In genomic region chr6:42047220-42047590, GRCh38 we compare ENCODE assay signal across 1 cellular context.
TF ChIP-seq lines count a peak whose summit lies in the region.

No MANE protein-coding gene starts in this region.

TF ChIP-seq in IMR-90, 13 proteins besides CTCF, POLR2A, EP300 and RAD21:
- TF ChIP-seq BHLHE40 (IDR thresholded peaks at IDR 0.05; ENCODE audit: low read depth, low read length): no peak
- no peak for TF ChIP-seq RFX5 (IDR thresholded peaks at IDR 0.05; ENCODE audit: low read depth, low read length)
- peak; percentile 68 for TF ChIP-seq MAFK (IDR thresholded peaks at IDR 0.05; ENCODE audit: low read depth, low read length)
- no peak for TF ChIP-seq MXI1 (IDR thresholded peaks at IDR 0.05; ENCODE audit: borderline replicate concordance, low read depth, low read length)
- no peak for TF ChIP-seq NFE2L2 (IDR thresholded peaks at IDR 0.05; ENCODE audit: low read depth, low read length)
- TF ChIP-seq MAZ (IDR thresholded peaks at IDR 0.05; ENCODE audit: borderline replicate concordance, low read depth, low read length): no peak
TF ChIP-seq in IMR-90: peak in this region for 1.
